ENCODE assay signal across 1 cellular context in genomic region chr6:41976794-41977484, GRCh38.
TF ChIP-seq lines count a peak whose summit lies in the region.

No MANE protein-coding gene starts in this region.

TF ChIP-seq in SK-N-SH, 30 proteins besides CTCF, POLR2A, EP300 and RAD21:
- no peak for TF ChIP-seq REST (IDR thresholded peaks at IDR 0.05; ENCODE audit: low read depth, low read length)
- TF ChIP-seq JUND (IDR thresholded peaks at IDR 0.05): no peak
- TF ChIP-seq ZBTB33 (IDR thresholded peaks at IDR 0.05; ENCODE audit: borderline replicate concordance, low read depth): no peak
- no peak for TF ChIP-seq MEF2A (IDR thresholded peaks at IDR 0.05; ENCODE audit: borderline replicate concordance, low read depth)
- no peak for TF ChIP-seq MAX (IDR thresholded peaks at IDR 0.05; ENCODE audit: low read depth)
- TF ChIP-seq USF2 (IDR thresholded peaks at IDR 0.05; ENCODE audit: borderline replicate concordance, low read depth, low read length): no peak
TF ChIP-seq in SK-N-SH: peak in this region for 0.
